ENCODE assay signal across 31 cellular contexts in genomic region chr19:45195764-45196163, GRCh38. TPM values are rescaled to one million over a fixed set of nuclear protein-coding genes. Genes with fewer than 3 reads are reported as not detected.
DNase-seq lines count a peak whose midpoint lies in the region; ATAC-seq, FAIRE-seq and TF ChIP-seq lines count a peak whose summit lies in the region.
"Had no signal": no experiment of that assay in that cellular context is flagged by ENCODE, and none has a peak within 500 bp of the region (broad histone marks: within the 10 kb centered on the region; RNA-seq: fewer than 3 reads in every experiment).

No MANE protein-coding gene starts in this region.

- H3K9me3 Mint-ChIP-seq in effector memory CD8-positive, alpha-beta T cell = no peaks in the 10 kb centered on the region
- H3K9me3 Mint-ChIP-seq: activated naive CD4-positive, alpha-beta T cell treated with anti-CD3 and anti-CD28 coated beads, Interleukin-2, amount 10 ng/mL, durations not matched to agents 7 days and 5 days; activated T-cell treated with anti-CD3 and anti-CD28 coated beads, Interleukin-2, amount 50 U/mL, for 72 hours; CD4-positive, alpha-beta T cell; central memory CD8-positive, alpha-beta T cell; IgD-negative memory B cell; mesothelial cell of epicardium; natural killer cell treated with Interleukin-12 subunit alpha and Interleukin-12 subunit beta and Interleukin-15 and Interleukin-18, amount 100 ng/mL, for 72 hours; stimulated activated memory B cell treated with anti-CD40 and anti-IgM and Interleukin-4, amounts not matched to agents 10 μg/mL and 1 μg/mL and 100 μg/mL, for 72 hours had no signal

- H3K9me1 ChIP-seq in endothelial cell of umbilical vein (replicated peaks; ENCODE audit: control insufficient read depth, extremely low read depth, insufficient read depth, low read length) = no peaks in the 10 kb centered on the region

- no peak for TF ChIP-seq POLR2A in endothelial cell of umbilical vein (IDR thresholded peaks at IDR 0.05; ENCODE audit: low read depth, low read length)

- ATAC-seq in Right ventricle myocardium superior (ENCODE audit: poor library complexity) = no peak
- ATAC-seq in effector memory CD8-positive, alpha-beta T cell (replicated peaks) = no peak
- ATAC-seq: activated T-cell treated with anti-CD3 and anti-CD28 coated beads, Interleukin-2, amount 50 U/mL, for 72 hours; HCT116; natural killer cell treated with Interleukin-12 subunit alpha and Interleukin-12 subunit beta and Interleukin-15 and Interleukin-18, amount 100 ng/mL, for 72 hours; stimulated activated memory B cell treated with anti-CD40 and anti-IgM and Interleukin-4, amounts not matched to agents 10 μg/mL and 1 μg/mL and 100 μg/mL, for 72 hours had no signal

- H3K4me3 Mint-ChIP-seq in effector memory CD8-positive, alpha-beta T cell = no peak overlapping the region
- H3K4me3 Mint-ChIP-seq: activated naive CD4-positive, alpha-beta T cell treated with anti-CD3 and anti-CD28 coated beads, Interleukin-2, amount 10 ng/mL, durations not matched to agents 7 days and 5 days; activated T-cell treated with anti-CD3 and anti-CD28 coated beads, Interleukin-2, amount 50 U/mL, for 72 hours; CD4-positive, alpha-beta T cell; central memory CD8-positive, alpha-beta T cell; IgD-negative memory B cell; mesothelial cell of epicardium; natural killer cell treated with Interleukin-12 subunit alpha and Interleukin-12 subunit beta and Interleukin-15 and Interleukin-18, amount 100 ng/mL, for 72 hours; stimulated activated memory B cell treated with anti-CD40 and anti-IgM and Interleukin-4, amounts not matched to agents 10 μg/mL and 1 μg/mL and 100 μg/mL, for 72 hours had no signal

- FAIRE-seq in endothelial cell of umbilical vein (lab: Jason Lieb, UNC) = peak; percentile 84
- FAIRE-seq: GM18507 had no signal

- dilution Hi-C loops in endothelial cell of umbilical vein (cut with MboI; ENCODE audit: extremely low pct_ligation_motif_present, low sequenced_read_pairs) = no loop called here

- H4K20me1 ChIP-seq in endothelial cell of umbilical vein (replicated peaks; ENCODE audit: control insufficient read depth, extremely low read depth, insufficient read depth, low read length) = no peaks in the 10 kb centered on the region

- no peaks in the 10 kb centered on the region for H3K27me3 Mint-ChIP-seq in effector memory CD8-positive, alpha-beta T cell
- H3K27me3 Mint-ChIP-seq: CD4-positive, alpha-beta T cell; central memory CD8-positive, alpha-beta T cell; natural killer cell treated with Interleukin-12 subunit alpha and Interleukin-12 subunit beta and Interleukin-15 and Interleukin-18, amount 100 ng/mL, for 72 hours had no signal

- H2AFZ ChIP-seq in endothelial cell of umbilical vein (ENCODE audit: low read depth, low read length) = no peak overlapping the region

- no peaks in the 10 kb centered on the region for H3K9me3 ChIP-seq in endothelial cell of umbilical vein (replicated peaks; ENCODE audit: control insufficient read depth, insufficient read depth, low read length)
- H3K9me3 ChIP-seq: esophagus muscularis mucosa, thoracic aorta had no signal

- H3K79me2 ChIP-seq in endothelial cell of umbilical vein (ENCODE audit: control insufficient read depth, insufficient read depth, low read length) = no peaks in the 10 kb centered on the region

- no peak overlapping the region for H3K4me2 ChIP-seq in endothelial cell of umbilical vein (ENCODE audit: insufficient read depth, low read length)

- POLR2A ChIA-PET in endothelial cell of umbilical vein (lab: Charles Lee) = no interaction called here

- peaks cover 10% of the 10 kb centered on the region for H3K36me3 Mint-ChIP-seq in effector memory CD8-positive, alpha-beta T cell (ENCODE audit: insufficient read depth)
- H3K36me3 Mint-ChIP-seq: activated naive CD4-positive, alpha-beta T cell treated with anti-CD3 and anti-CD28 coated beads, Interleukin-2, amount 10 ng/mL, durations not matched to agents 7 days and 5 days; mesothelial cell of epicardium; natural killer cell treated with Interleukin-12 subunit alpha and Interleukin-12 subunit beta and Interleukin-15 and Interleukin-18, amount 100 ng/mL, for 72 hours had no signal

- no TSS peak for BruUV-seq in endothelial cell of umbilical vein (replicated peaks; lab: Mats Ljungman, UMichigan)

- no peak overlapping the region for H3K27ac ChIP-seq in endothelial cell of umbilical vein (ENCODE audit: insufficient read depth, low read depth, low read length)
- H3K27ac ChIP-seq: esophagus muscularis mucosa, HL-60, thoracic aorta had no signal

- DNase-seq in Right ventricle myocardium superior (peak; percentile 13), cardiac septum (ENCODE audit: low spot score) (no peak), LHCN-M2 (ENCODE audit: low read depth) (peak; percentile 24), endothelial cell of umbilical vein (ENCODE audit: low read depth, low spot score) (peak; percentile 42), dermis blood vessel endothelial cell (no peak), SKM-1 (lab: John Stamatoyannopoulos, UW; ENCODE audit: unreplicated experiment) (no peak)
- no peak for DNase-seq in effector memory CD8-positive, alpha-beta T cell
- DNase-seq: activated CD4-positive, alpha-beta T cell treated with anti-CD3 and anti-CD28 coated beads for 4 hours; activated naive CD4-positive, alpha-beta T cell treated with anti-CD3 and anti-CD28 coated beads, Interleukin-2, amount 10 ng/mL, durations not matched to agents 7 days and 5 days; activated T-cell treated with anti-CD3 and anti-CD28 coated beads, Interleukin-2, amount 50 U/mL, for 72 hours; aorta; CD4-positive, alpha-beta T cell; DND-41; head of caudate nucleus; MM.1S; NCI-H1436; NCI-H226; SHP77 treated with DMSO at 0.1 percent for 48 hours; stimulated activated CD4-positive, alpha-beta T cell treated with anti-CD3 and anti-CD28 coated beads, Interleukin-1b, Interleukin-23, amount 100 ng/mL, for 48 hours had no signal

- H3K4me1 ChIP-seq in endothelial cell of umbilical vein (ENCODE audit: control insufficient read depth, extremely low read depth, insufficient read depth, low read length) = peaks cover 5% of the 10 kb centered on the region
- H3K4me1 ChIP-seq: esophagus muscularis mucosa had no signal

- intact Hi-C loops in Right ventricle myocardium superior (cut with DNase I) (no loop called here), cardiac septum (cut with DNase I) (loop anchor here (10.0 kb wide), 1 partner anchor 149 kb away; the partner anchor contains the start of gene KLC3), endothelial cell of umbilical vein (cut with micrococcal nuclease) (no loop called here)

- no peak for TF ChIP-seq CTCF in endothelial cell of umbilical vein (IDR thresholded peaks at IDR 0.05; ENCODE audit: extremely low read depth in 1 of 2, insufficient read depth in 1 of 2, low read depth in 1 of 2, low read length in 2 of 2)

- no peak overlapping the region for H3K9ac ChIP-seq in endothelial cell of umbilical vein (replicated peaks; ENCODE audit: extremely low read depth, insufficient read depth, low read length)

- peak overlapping the region in 1 of 2 donors; percentile 28 for H3K27ac Mint-ChIP-seq in effector memory CD8-positive, alpha-beta T cell
- H3K27ac Mint-ChIP-seq: activated naive CD4-positive, alpha-beta T cell treated with anti-CD3 and anti-CD28 coated beads, Interleukin-2, amount 10 ng/mL, durations not matched to agents 7 days and 5 days; activated T-cell treated with anti-CD3 and anti-CD28 coated beads, Interleukin-2, amount 50 U/mL, for 72 hours; CD4-positive, alpha-beta T cell; IgD-negative memory B cell; mesothelial cell of epicardium; natural killer cell treated with Interleukin-12 subunit alpha and Interleukin-12 subunit beta and Interleukin-15 and Interleukin-18, amount 100 ng/mL, for 72 hours; stimulated activated memory B cell treated with anti-CD40 and anti-IgM and Interleukin-4, amounts not matched to agents 10 μg/mL and 1 μg/mL and 100 μg/mL, for 72 hours had no signal

- no peaks in the 10 kb centered on the region for H3K4me1 Mint-ChIP-seq in effector memory CD8-positive, alpha-beta T cell (ENCODE audit: low read depth in 2 of 2)
- H3K4me1 Mint-ChIP-seq: activated naive CD4-positive, alpha-beta T cell treated with anti-CD3 and anti-CD28 coated beads, Interleukin-2, amount 10 ng/mL, durations not matched to agents 7 days and 5 days; central memory CD8-positive, alpha-beta T cell; mesothelial cell of epicardium; stimulated activated memory B cell treated with anti-CD40 and anti-IgM and Interleukin-4, amounts not matched to agents 10 μg/mL and 1 μg/mL and 100 μg/mL, for 72 hours had no signal

- H3K36me3 ChIP-seq in endothelial cell of umbilical vein (ENCODE audit: control insufficient read depth in 2 of 2, extremely low read depth in 1 of 2, insufficient read depth in 2 of 2, low read length in 2 of 2) = no peaks in the 10 kb centered on the region
- H3K36me3 ChIP-seq: esophagus muscularis mucosa, thoracic aorta had no signal

- no peak overlapping the region for H3K4me3 ChIP-seq in endothelial cell of umbilical vein (replicated peaks in 1 of 3; ENCODE audit: insufficient read depth in 1 of 3, low read depth in 1 of 3, low read length in 3 of 3)
- H3K4me3 ChIP-seq: esophagus muscularis mucosa, thoracic aorta had no signal

- H3K27me3 ChIP-seq in endothelial cell of umbilical vein (ENCODE audit: control insufficient read depth in 2 of 2, insufficient read depth in 2 of 2, low read length in 2 of 2) = no peaks in the 10 kb centered on the region

- CTCF ChIA-PET in endothelial cell of umbilical vein (lab: Charles Lee) = no interaction called here

RNA-seq across cellular contexts. Expression of gene BLOC1S3, which starts 17.2 kb away (rescaled TPM):
- 3.6 TPM for total RNA-seq in Right ventricle myocardium superior
- total RNA-seq in cardiac septum = 5.0 TPM
- 5.9 and 7.1 TPM in 2 replicates for total RNA-seq in LHCN-M2 (2014; rRNA removed)
- 5.5 TPM for polyA plus RNA-seq in LHCN-M2 (2012)
- 11.7 and 17.4 TPM in 2 replicates for total RNA-seq in endothelial cell of umbilical vein
- 13.6 and 13.8 TPM in 2 replicates for polyA plus RNA-seq in endothelial cell of umbilical vein
- polyA plus RNA-seq in endothelial cell of umbilical vein (2011; cell fraction: cytosol; rRNA removed) = 5.6 and 6.2 TPM in 2 replicates
- 4.0 and 4.1 TPM in 2 replicates for polyA plus RNA-seq in endothelial cell of umbilical vein (2011; cell fraction: nucleus; rRNA removed)
- polyA plus RNA-seq in endothelial cell of umbilical vein (2012) = 7.0 and 9.0 TPM in 2 replicates
- polyA minus RNA-seq in endothelial cell of umbilical vein = 12.8 and 14.4 TPM in 2 replicates
- polyA minus RNA-seq in endothelial cell of umbilical vein (2011; cell fraction: cytosol; rRNA and poly(A)+ RNA removed) = 5.1 TPM
- polyA minus RNA-seq in endothelial cell of umbilical vein (2011; cell fraction: nucleus; rRNA and poly(A)+ RNA removed) = 2.8 and 4.6 TPM in 2 replicates
- 8.3 and 10.0 TPM in 2 replicates for total RNA-seq in dermis blood vessel endothelial cell

RNA-seq across cellular contexts. Expression of gene TRAPPC6A, which starts 17.7 kb away (rescaled TPM):
- total RNA-seq in Right ventricle myocardium superior (15.0 TPM), cardiac septum (19.9 TPM), LHCN-M2 (2014; rRNA removed) (5.3 and 10.4 TPM in 2 replicates), endothelial cell of umbilical vein (12.6 and 18.1 TPM in 2 replicates), dermis blood vessel endothelial cell (8.8 and 36.8 TPM in 2 replicates)
- 16.1 TPM for polyA plus RNA-seq in LHCN-M2 (2012)
- polyA plus RNA-seq in endothelial cell of umbilical vein = 45.4 and 46.6 TPM in 2 replicates
- 27.9 and 33.7 TPM in 2 replicates for polyA plus RNA-seq in endothelial cell of umbilical vein (2011; cell fraction: cytosol; rRNA removed)
- polyA plus RNA-seq in endothelial cell of umbilical vein (2011; cell fraction: nucleus; rRNA removed) = 10.1 and 11.3 TPM in 2 replicates
- polyA plus RNA-seq in endothelial cell of umbilical vein (2012) = 13.5 and 28.7 TPM in 2 replicates
- 3.4 and 5.6 TPM in 2 replicates for polyA minus RNA-seq in endothelial cell of umbilical vein
- polyA minus RNA-seq in endothelial cell of umbilical vein (2011; cell fraction: cytosol; rRNA and poly(A)+ RNA removed) = 1.8 TPM
- polyA minus RNA-seq in endothelial cell of umbilical vein (2011; cell fraction: nucleus; rRNA and poly(A)+ RNA removed) = 0.96 TPM in 2 replicates

RNA-seq across cellular contexts. Expression of gene NKPD1, which starts 35.0 kb away (rescaled TPM):
- total RNA-seq in Right ventricle myocardium superior (not detected), cardiac septum (not detected), LHCN-M2 (2014; rRNA removed) (0.06 TPM in 1 of 2 replicates, not detected in the other), endothelial cell of umbilical vein (not detected in 2 replicates), dermis blood vessel endothelial cell (0.34 and 0.37 TPM in 2 replicates)
- polyA plus RNA-seq in LHCN-M2 (2012) = 0.02 TPM
- 0.04 and 0.05 TPM in 2 replicates for polyA plus RNA-seq in endothelial cell of umbilical vein
- polyA plus RNA-seq in endothelial cell of umbilical vein (2011; cell fraction: cytosol; rRNA removed) = 0.03 and 0.04 TPM in 2 replicates
- polyA plus RNA-seq in endothelial cell of umbilical vein (2011; cell fraction: nucleus; rRNA removed) = 0.12 and 0.28 TPM in 2 replicates
- 0.07 TPM in 2 replicates for polyA plus RNA-seq in endothelial cell of umbilical vein (2012)
- polyA minus RNA-seq in endothelial cell of umbilical vein = 0.08 and 0.12 TPM in 2 replicates
- not detected for polyA minus RNA-seq in endothelial cell of umbilical vein (2011; cell fraction: cytosol; rRNA and poly(A)+ RNA removed)
- polyA minus RNA-seq in endothelial cell of umbilical vein (2011; cell fraction: nucleus; rRNA and poly(A)+ RNA removed) = 0.14 and 0.19 TPM in 2 replicates
- total RNA-seq: aorta, skeletal muscle tissue had no signal
- polyA plus RNA-seq: IgD-negative memory B cell had no signal

RNA-seq across cellular contexts. Expression of gene EXOC3L2, which starts 49.4 kb away (rescaled TPM):
- total RNA-seq in Right ventricle myocardium superior = 1.3 TPM
- 1.7 TPM for total RNA-seq in cardiac septum
- not detected in 2 replicates for total RNA-seq in LHCN-M2 (2014; rRNA removed)
- polyA plus RNA-seq in LHCN-M2 (2012) = 0.05 TPM
- 0.66 and 1.2 TPM in 2 replicates for total RNA-seq in endothelial cell of umbilical vein
- polyA plus RNA-seq in endothelial cell of umbilical vein = 1.7 and 1.8 TPM in 2 replicates
- 1.1 and 1.2 TPM in 2 replicates for polyA plus RNA-seq in endothelial cell of umbilical vein (2011; cell fraction: cytosol; rRNA removed)
- 1.1 and 1.6 TPM in 2 replicates for polyA plus RNA-seq in endothelial cell of umbilical vein (2011; cell fraction: nucleus; rRNA removed)
- 0.08 and 0.23 TPM in 2 replicates for polyA plus RNA-seq in endothelial cell of umbilical vein (2012)
- polyA minus RNA-seq in endothelial cell of umbilical vein = 0.62 and 1.00 TPM in 2 replicates
- polyA minus RNA-seq in endothelial cell of umbilical vein (2011; cell fraction: cytosol; rRNA and poly(A)+ RNA removed) = not detected
- 0.43 TPM in 2 replicates for polyA minus RNA-seq in endothelial cell of umbilical vein (2011; cell fraction: nucleus; rRNA and poly(A)+ RNA removed)
- total RNA-seq in dermis blood vessel endothelial cell = 1.7 and 3.1 TPM in 2 replicates
- total RNA-seq: activated T-cell treated with anti-CD3 and anti-CD28 coated beads, Interleukin-2, amount 50 U/mL, for 72 hours; CD4-positive, alpha-beta T cell; natural killer cell treated with Interleukin-12 subunit alpha and Interleukin-12 subunit beta and Interleukin-15 and Interleukin-18, amount 100 ng/mL, for 72 hours; T-helper 1 cell treated with Interleukin-12 subunit alpha and Interleukin-12 subunit beta and Interleukin-4 antibody, amounts not matched to agents 30 ng/mL and 1 ng/mL, for 36 hours had no signal
- polyA plus RNA-seq: IgD-negative memory B cell had no signal

RNA-seq across cellular contexts. Expression of gene MARK4, which starts 55.3 kb away (rescaled TPM):
- 19.7 TPM for total RNA-seq in Right ventricle myocardium superior
- 36.6 TPM for total RNA-seq in cardiac septum
- 11.0 and 15.5 TPM in 2 replicates for total RNA-seq in LHCN-M2 (2014; rRNA removed)
- 21.7 TPM for polyA plus RNA-seq in LHCN-M2 (2012)
- 50.0 and 51.6 TPM in 2 replicates for total RNA-seq in endothelial cell of umbilical vein
- 13.9 and 14.4 TPM in 2 replicates for polyA plus RNA-seq in endothelial cell of umbilical vein
- 20.8 and 21.0 TPM in 2 replicates for polyA plus RNA-seq in endothelial cell of umbilical vein (2011; cell fraction: cytosol; rRNA removed)
- 30.4 and 41.3 TPM in 2 replicates for polyA plus RNA-seq in endothelial cell of umbilical vein (2011; cell fraction: nucleus; rRNA removed)
- polyA plus RNA-seq in endothelial cell of umbilical vein (2012) = 45.3 and 54.7 TPM in 2 replicates
- 26.0 and 31.8 TPM in 2 replicates for polyA minus RNA-seq in endothelial cell of umbilical vein
- 3.9 TPM for polyA minus RNA-seq in endothelial cell of umbilical vein (2011; cell fraction: cytosol; rRNA and poly(A)+ RNA removed)
- 17.4 and 27.3 TPM in 2 replicates for polyA minus RNA-seq in endothelial cell of umbilical vein (2011; cell fraction: nucleus; rRNA and poly(A)+ RNA removed)
- 14.0 and 32.1 TPM in 2 replicates for total RNA-seq in dermis blood vessel endothelial cell

Comparison
In these comparisons a context has a peak if more than half of its experiments do, and no peak if none do; other contexts are left out.
1. DNase-seq: peak in Right ventricle myocardium superior (single experiment), LHCN-M2 (single experiment) and endothelial cell of umbilical vein (single experiment); none in cardiac septum (single experiment), dermis blood vessel endothelial cell (single experiment), SKM-1 (single experiment) and effector memory CD8-positive, alpha-beta T cell (0 of 3).